ENCODE assay signal across 11 cellular contexts in the genomic region with DNA sequence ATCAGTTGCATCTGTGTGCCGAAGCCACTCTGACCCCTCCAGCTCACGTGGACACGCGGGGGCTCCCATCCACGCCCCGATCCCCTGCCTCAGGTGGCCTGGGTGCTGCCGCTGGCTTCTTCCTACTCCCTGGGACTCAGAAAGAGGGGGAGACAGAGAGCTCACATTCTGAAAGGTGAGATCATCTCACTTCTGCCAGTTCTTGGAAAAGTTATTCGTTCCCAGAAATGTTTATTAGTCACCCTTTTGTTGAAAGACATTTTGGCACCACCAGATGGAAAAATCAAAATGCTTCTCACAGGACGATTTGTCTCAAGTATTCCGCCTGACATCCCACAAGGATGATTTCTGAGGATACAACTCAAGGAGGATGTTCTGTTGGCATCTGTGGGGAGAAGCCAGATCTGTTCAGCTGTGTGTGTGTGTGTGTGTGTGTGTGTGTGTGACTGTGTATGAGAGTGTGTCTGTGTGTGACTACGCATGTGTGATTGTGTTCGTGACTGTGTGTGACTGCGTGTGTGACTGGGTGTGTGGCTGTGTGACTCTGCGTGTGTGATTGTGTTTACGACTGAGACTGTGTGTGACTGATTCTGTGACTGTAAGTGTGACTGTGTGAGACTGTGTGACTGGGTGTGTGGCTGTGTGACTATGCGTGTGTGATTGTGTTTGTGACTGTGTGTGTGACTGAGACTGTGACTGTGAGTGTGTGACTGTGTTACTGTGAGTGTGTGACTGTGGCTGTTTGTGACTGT.
DNase-seq lines count a peak whose midpoint lies in the region; ATAC-seq and TF ChIP-seq lines count a peak whose summit lies in the region.
"Had no signal": no experiment of that assay in that cellular context is flagged by ENCODE, and none has a peak within 500 bp of the region (broad histone marks: within the 10 kb centered on the region; RNA-seq: fewer than 3 reads in every experiment).

No MANE protein-coding gene starts in this region.

- H3K4me3 ChIP-seq in foreskin fibroblast (ENCODE audit: low read depth in 1 of 2, low read length in 2 of 2) (no peak overlapping the region), stomach smooth muscle (ENCODE audit: low read length in 2 of 2) (peak overlapping the region in 1 of 2 donors; percentile 22)

- no peak overlapping the region for H2BK12ac ChIP-seq in H9 (ENCODE audit: insufficient read length, low read depth, low read length)

- H3K79me2 ChIP-seq in H9 (ENCODE audit: insufficient read depth, low read length) = no peaks in the 10 kb centered on the region

- H3K9me3 ChIP-seq in H9 (ENCODE audit: control insufficient read depth, low read depth, low read length) = no peaks in the 10 kb centered on the region
- no peaks in the 10 kb centered on the region for H3K9me3 ChIP-seq in stomach smooth muscle (ENCODE audit: control insufficient read depth in 2 of 2, low read length in 2 of 2)

- H3K27me3 ChIP-seq in H9 (ENCODE audit: insufficient read depth, low read length) = no peaks in the 10 kb centered on the region
- H3K27me3 ChIP-seq in stomach smooth muscle (ENCODE audit: control insufficient read depth in 1 of 2, insufficient read depth in 2 of 2, low read length in 2 of 2) = no peaks in the 10 kb centered on the region

- no peak overlapping the region for H2BK20ac ChIP-seq in H9 (ENCODE audit: low read depth, low read length, poor library complexity, severe bottlenecking)

- no CpG with 5 or more reads among the region's 16 CpGs for WGBS in H9 (ENCODE audit: extremely low coverage, insufficient read length, low lambda C conversion rate)

- H4K20me1 ChIP-seq in H9 (ENCODE audit: control insufficient read depth, insufficient read depth, insufficient read length) = peaks cover 6% of the 10 kb centered on the region

- no peak overlapping the region for H3K4me3 Mint-ChIP-seq in H9
- H3K4me3 Mint-ChIP-seq: memory B cell had no signal

- H2BK120ac ChIP-seq in H9 (ENCODE audit: low read depth, low read length, poor library complexity, severe bottlenecking) = no peak overlapping the region

- no peak overlapping the region for H3K27ac ChIP-seq in H9 (ENCODE audit: insufficient read length, low read depth, low read length)
- H3K27ac ChIP-seq in stomach smooth muscle (ENCODE audit: low read length) = peak overlapping the region; percentile 31

- DNase-seq in H9 = no peak
- DNase-seq in amniotic epithelial cell (ENCODE audit: low read depth) = peak; percentile 49
- DNase-seq in foreskin fibroblast = peak; percentile 71
- no peak for DNase-seq in NCI-H1930 (lab: John Stamatoyannopoulos, UW)
- no peak for DNase-seq in germinal center (ENCODE audit: low spot score)
- DNase-seq: NCI-H2029 treated with DMSO at 0.1 percent for 48 hours, PC-3 had no signal

- H2AFZ ChIP-seq in H9 (ENCODE audit: low read length) = no peak overlapping the region

- peak overlapping the region; percentile 21 for H3K18ac ChIP-seq in H9 (ENCODE audit: insufficient read length, low read depth, low read length)

- H3K9me3 Mint-ChIP-seq in H9 = no peaks in the 10 kb centered on the region
- H3K9me3 Mint-ChIP-seq: memory B cell had no signal

- no peak overlapping the region for H3K23ac ChIP-seq in H9 (ENCODE audit: insufficient read length, low read depth, low read length)

- H3K79me1 ChIP-seq in H9 (ENCODE audit: insufficient read depth, low read depth, low read length, poor library complexity, severe bottlenecking) = no peaks in the 10 kb centered on the region

- H4K91ac ChIP-seq in H9 (ENCODE audit: insufficient read length, low read depth, low read length) = no peak overlapping the region

- H3K9ac ChIP-seq in H9 (ENCODE audit: extremely low read depth, insufficient read length, low read length) (no peak overlapping the region), stomach smooth muscle (ENCODE audit: low read length in 2 of 2) (peak overlapping the region; percentile 17 to 29)

- H3K27me3 Mint-ChIP-seq in H9 (ENCODE audit: low read depth) = no peaks in the 10 kb centered on the region; the same call in 1 of the 2 replicates
- H3K27me3 Mint-ChIP-seq: memory B cell had no signal

- H2BK5ac ChIP-seq in H9 (ENCODE audit: insufficient read length, low read length) = no peak overlapping the region

- peaks cover 2% of the 10 kb centered on the region in 2 experiments; a peak in 3 of 4 replicates for H3K4me1 Mint-ChIP-seq in H9
- H3K4me1 Mint-ChIP-seq: memory B cell had no signal

- H3K4me1 ChIP-seq in H9 (ENCODE audit: insufficient read depth, low read length) = no peaks in the 10 kb centered on the region; the same call in 1 of the 2 replicates
- H3K4me1 ChIP-seq in stomach smooth muscle (ENCODE audit: control insufficient read depth, insufficient read depth, low read length) = peaks cover 22% of the 10 kb centered on the region

- no peak overlapping the region for H3K4me2 ChIP-seq in H9 (ENCODE audit: insufficient read depth, insufficient read length, low read length)

- no peaks in the 10 kb centered on the region for H3K36me3 Mint-ChIP-seq in H9 (ENCODE audit: insufficient read depth in 1 of 3, low read depth in 3 of 3)
- H3K36me3 Mint-ChIP-seq: memory B cell had no signal

- no peak overlapping the region for H3K27ac Mint-ChIP-seq in H9
- H3K27ac Mint-ChIP-seq: memory B cell had no signal

- no peaks in the 10 kb centered on the region for H3K36me3 ChIP-seq in stomach smooth muscle (ENCODE audit: control insufficient read depth in 2 of 2, insufficient read depth in 2 of 2, low read length in 2 of 2)

- H3K23me2 ChIP-seq in H9 (ENCODE audit: insufficient read length, low read depth, low read length, poor library complexity, severe bottlenecking) = no peaks in the 10 kb centered on the region

- ATAC-seq in GM18870 (IDR thresholded peaks at IDR 0.05; ENCODE audit: unreplicated experiment) (no peak), HG03521 (IDR thresholded peaks at IDR 0.05; ENCODE audit: unreplicated experiment) (no peak)
- ATAC-seq: PC-3 had no signal

- H3T11ph ChIP-seq in H9 (ENCODE audit: low read length) = no peak overlapping the region

- H4K8ac ChIP-seq in H9 (replicated peaks; ENCODE audit: insufficient read length, low read depth, low read length) = no peak overlapping the region

- H3K56ac ChIP-seq in H9 (ENCODE audit: insufficient read length, low read depth, low read length) = no peak overlapping the region

- H2AK5ac ChIP-seq in H9 (ENCODE audit: insufficient read length, low read length) = no peak overlapping the region

- no peak overlapping the region for H2BK15ac ChIP-seq in H9 (ENCODE audit: low read depth, low read length)

- peak overlapping the region; percentile 88 for H4K5ac ChIP-seq in H9 (ENCODE audit: insufficient read length, low read depth, low read length)

- H3K14ac ChIP-seq in H9 (ENCODE audit: insufficient read depth, low read length) = peak overlapping the region; percentile 58

- no peak for TF ChIP-seq CTCF in H9 (conservative IDR thresholded peaks at IDR 0.05)
- TF ChIP-seq CTCF in foreskin fibroblast (IDR thresholded peaks at IDR 0.05; ENCODE audit: low read depth, low read length) = peak; percentile 11

- no peak overlapping the region for H3K4ac ChIP-seq in H9 (ENCODE audit: low read depth, low read length)

Comparison
In these comparisons a context has a peak if more than half of its experiments do, and no peak if none do; other contexts are left out.
1. DNase-seq: peak in amniotic epithelial cell (single experiment) and foreskin fibroblast (2 of 2); none in H9 (single experiment), NCI-H1930 (0 of 2) and germinal center (single experiment).